14 cellular contexts compared by ENCODE assay signal in genomic region chr1:150999051-150999674, GRCh38. TPM values are rescaled to one million over a fixed set of nuclear protein-coding genes. Genes with fewer than 3 reads are reported as not detected.
DNase-seq lines count a peak whose midpoint lies in the region; ATAC-seq, FAIRE-seq and TF ChIP-seq lines count a peak whose summit lies in the region.
"Had no signal": no experiment of that assay in that cellular context is flagged by ENCODE, and none has a peak within 500 bp of the region (broad histone marks: within the 10 kb centered on the region; RNA-seq: fewer than 3 reads in every experiment).

No MANE protein-coding gene starts in this region.

- H3K27ac ChIP-seq in pancreas: no peak overlapping the region
- H3K27ac ChIP-seq: testis had no signal

- TF ChIP-seq CTCF in AG09309 (IDR thresholded peaks at IDR 0.05; ENCODE audit: control insufficient read depth, insufficient read depth, low read depth, low read length, missing control alignments): no peak
- no peak for TF ChIP-seq CTCF in pancreas (IDR thresholded peaks at IDR 0.05)

- H3K4me3 ChIP-seq in AG09309 (ENCODE audit: control insufficient read depth, low read depth, low read length) (no peak overlapping the region), adipocyte (ENCODE audit: low read length) (no peak overlapping the region), pancreas (no peak overlapping the region)
- H3K4me3 ChIP-seq: HAP-1, testis had no signal

- peak; percentile 41 for DNase-seq in AG09309 (ENCODE audit: low read depth)
- peak; percentile 71 for DNase-seq in HCEC 1CT
- peak; percentile 40 for DNase-seq in adipocyte (ENCODE audit: low read depth)
- peak; percentile 42 for DNase-seq in midbrain (lab: John Stamatoyannopoulos, UW)
- DNase-seq in SHP77 treated with DMSO at 0.1 percent for 48 hours (lab: John Stamatoyannopoulos, UW): no peak
- no peak for DNase-seq in pancreas
- DNase-seq in activated CD8-positive, alpha-beta memory T cell treated with anti-CD3 and anti-CD28 coated beads, Interleukin-2, amount 50 U/mL, for 48 hours: no peak
- no peak for DNase-seq in D341Med (ENCODE audit: low spot score)
- DNase-seq: effector memory CD8-positive, alpha-beta T cell; NCI-H1930; testis had no signal

- H3K9me3 ChIP-seq in adipocyte (ENCODE audit: control insufficient read depth, low read length) (no peaks in the 10 kb centered on the region), pancreas (no peaks in the 10 kb centered on the region)
- H3K9me3 ChIP-seq: HAP-1, testis had no signal

- no peak for FAIRE-seq in pancreas (lab: Jason Lieb, UNC)
- FAIRE-seq: D721Med had no signal

- H3K9ac ChIP-seq in adipocyte (ENCODE audit: low read length): no peak overlapping the region

- H3K36me3 ChIP-seq in adipocyte (ENCODE audit: control insufficient read depth, insufficient read depth, low read length, severe bottlenecking): peaks cover 43% of the 10 kb centered on the region
- H3K36me3 ChIP-seq in pancreas: peaks cover 0 to 57% (median 26%) of the 10 kb centered on the region in 3 donors

- intact Hi-C loops in pancreas (cut with DNase I): loop anchor here in 1 of 3 donors (10.0 kb wide), 1 partner anchor 184 kb away; no protein-coding TSS in a partner anchor

- no peaks in the 10 kb centered on the region for H3K27me3 ChIP-seq in adipocyte (replicated peaks; ENCODE audit: control insufficient read depth, insufficient read depth, low read length)
- no peaks in the 10 kb centered on the region for H3K27me3 ChIP-seq in pancreas
- H3K27me3 ChIP-seq: testis had no signal

- WGBS in pancreas, 2 donors: 75 to 78% methylated on average over 17 of the region's 17 CpGs

- H3K4me1 ChIP-seq in adipocyte (ENCODE audit: control insufficient read depth, insufficient read depth, low read length) (peaks cover 13% of the 10 kb centered on the region), pancreas (peaks cover 0 to 18% (median 0%) of the 10 kb centered on the region in 3 donors)

- no peak for ATAC-seq in pancreas
- ATAC-seq: effector memory CD8-positive, alpha-beta T cell had no signal

RNA-seq across cellular contexts. Expression of gene MINDY1, which starts 7.5 kb away (rescaled TPM):
- total RNA-seq in pancreas: 10 to 100 TPM; 24.1 to 35.5 (median 32.4) TPM
- polyA plus RNA-seq in pancreas: 10 to 100 TPM; 23.1 to 24.2 TPM

RNA-seq across cellular contexts. Expression of gene PRUNE1, which starts 9.1 kb away (rescaled TPM):
- 10 to 100 TPM in 2 of 6 donors, 1 to 10 TPM in 4; 6.4 to 11.1 (median 8.1) TPM for total RNA-seq in pancreas
- polyA plus RNA-seq in pancreas: 10 to 100 TPM in 1 of 2 donors, 1 to 10 TPM in 1; 6.7 to 16.7 TPM

RNA-seq across cellular contexts. Expression of gene ANXA9, which starts 17.1 kb away (rescaled TPM):
- 10 to 100 TPM; 11.7 to 17.6 (median 13.8) TPM for total RNA-seq in pancreas
- polyA plus RNA-seq in pancreas: 10 to 100 TPM; 18.1 to 30.7 TPM
- total RNA-seq: activated T-helper 1 cell treated with anti-CD3 and anti-CD28 coated beads, Interleukin-12 subunit alpha, Interleukin-12 subunit beta, Interleukin-2, Interleukin-4 antibody, amounts not matched to agents 30 ng/mL and 10 ng/mL and 1 ng/mL, durations not matched to agents 14 hours and 24 hours and 36 hours had no signal

RNA-seq across cellular contexts. Expression of gene CERS2, which starts 24.5 kb away (rescaled TPM):
- 100 to 1,000 TPM in 3 of 6 donors, 10 to 100 TPM in 3; 75.0 to 155 (median 94.6) TPM for total RNA-seq in pancreas
- 100 to 1,000 TPM; 112 to 122 TPM for polyA plus RNA-seq in pancreas

RNA-seq across cellular contexts. Expression of gene BNIPL, which starts 37.2 kb away (rescaled TPM):
- total RNA-seq in pancreas: under 1 TPM; 0.12 to 0.40 (median 0.14) TPM
- polyA plus RNA-seq in pancreas: under 1 TPM; 0.31 to 0.34 TPM

Comparison
In these comparisons a context has a peak if more than half of its experiments do, and no peak if none do; other contexts are left out.
1. DNase-seq: peak in AG09309 (single experiment), HCEC 1CT (single experiment), adipocyte (single experiment) and midbrain (single experiment); none in SHP77 treated with DMSO at 0.1 percent for 48 hours (single experiment), pancreas (0 of 6), activated CD8-positive, alpha-beta memory T cell treated with anti-CD3 and anti-CD28 coated beads, Interleukin-2, amount 50 U/mL, for 48 hours (single experiment) and D341Med (single experiment).